Comparison of ENCODE assay signal across 16 cellular contexts in genomic region chr17:64938290-64938689, GRCh38. TPM values are rescaled to one million over a fixed set of nuclear protein-coding genes. Genes with fewer than 3 reads are reported as not detected.
DNase-seq lines count a peak whose midpoint lies in the region; ATAC-seq and TF ChIP-seq lines count a peak whose summit lies in the region.
"Had no signal": no experiment of that assay in that cellular context is flagged by ENCODE, and none has a peak within 500 bp of the region (broad histone marks: within the 10 kb centered on the region; RNA-seq: fewer than 3 reads in every experiment).

No MANE protein-coding gene starts in this region.

- H3K4me1 Mint-ChIP-seq in activated T-cell treated with anti-CD3 and anti-CD28 coated beads, Interleukin-2, amount 50 U/mL, for 72 hours (ENCODE audit: low read depth) = peaks cover 5% of the 10 kb centered on the region
- no peaks in the 10 kb centered on the region for H3K4me1 Mint-ChIP-seq in type B pancreatic cell (ENCODE audit: unreplicated experiment)

- H2AFZ ChIP-seq in MM.1S (ENCODE audit: low read length) = peak overlapping the region; percentile 53; the same call in 1 of the 2 replicates

- H3K36me3 ChIP-seq in MM.1S (replicated peaks; ENCODE audit: insufficient read depth, low read length) (no peaks in the 10 kb centered on the region), thyroid gland (no peaks in the 10 kb centered on the region), tibial nerve (no peaks in the 10 kb centered on the region)
- H3K36me3 ChIP-seq: BE2C had no signal

- intact Hi-C loops in thyroid gland (cut with DNase I) = no loop called here

- peak; percentile 13 to 41 for ATAC-seq in activated T-cell treated with anti-CD3 and anti-CD28 coated beads, Interleukin-2, amount 50 U/mL, for 72 hours (replicated peaks in 1 of 2)
- peak; percentile 67 for ATAC-seq in esophagus mucosa

- H3K4me1 ChIP-seq in MM.1S (ENCODE audit: low read length) (peaks cover 6% of the 10 kb centered on the region; the same call in 1 of the 2 replicates), thyroid gland (peaks cover 5 to 8% of the 10 kb centered on the region in 2 donors), tibial nerve (no peaks in the 10 kb centered on the region)
- H3K4me1 ChIP-seq: BE2C had no signal

- no peak for DNase-seq in activated T-cell treated with anti-CD3 and anti-CD28 coated beads, Interleukin-2, amount 50 U/mL, for 72 hours
- DNase-seq in activated T-cell treated with anti-CD3 and anti-CD28 coated beads, Interleukin-2, amount 50 U/mL, for 48 hours = no peak
- DNase-seq in MM.1S = no peak
- DNase-seq in type B pancreatic cell (ENCODE audit: extremely low spot score, unreplicated experiment) = no peak
- no peak for DNase-seq in thyroid gland
- no peak for DNase-seq in T-helper 9 cell
- no peak for DNase-seq in tibial nerve (ENCODE audit: low spot score in 2 of 2)
- DNase-seq: DND-41; GF-D8; NCI-H1436; NCI-H2081; NCI-H345; NK-92 treated with Interleukin-12 subunit alpha and Interleukin-12 subunit beta, amount 100 ng/mL, for 24 hours had no signal

- TF ChIP-seq POLR2A in thyroid gland (IDR thresholded peaks at IDR 0.05) = no peak
- no peak for TF ChIP-seq POLR2A in tibial nerve (IDR thresholded peaks at IDR 0.05)

- H3K4me3 ChIP-seq in MM.1S (ENCODE audit: low read length) (no peak overlapping the region), thyroid gland (replicated peaks in 1 of 3) (no peak overlapping the region), tibial nerve (no peak overlapping the region)

- no peaks in the 10 kb centered on the region for H3K79me2 ChIP-seq in MM.1S (ENCODE audit: low read length)

- no peaks in the 10 kb centered on the region for H3K36me3 Mint-ChIP-seq in activated T-cell treated with anti-CD3 and anti-CD28 coated beads, Interleukin-2, amount 50 U/mL, for 72 hours (ENCODE audit: insufficient read depth in 2 of 2)
- no peaks in the 10 kb centered on the region for H3K36me3 Mint-ChIP-seq in type B pancreatic cell

- no peak for TF ChIP-seq CTCF in MM.1S (IDR thresholded peaks at IDR 0.05; ENCODE audit: low read length)
- TF ChIP-seq CTCF in type B pancreatic cell (conservative IDR thresholded peaks at IDR 0.05) = no peak
- TF ChIP-seq CTCF in thyroid gland (IDR thresholded peaks at IDR 0.05) = no peak
- TF ChIP-seq CTCF in tibial nerve (IDR thresholded peaks at IDR 0.05) = no peak

- TF ChIP-seq EP300 in tibial nerve (IDR thresholded peaks at IDR 0.05) = no peak

- no peak overlapping the region for H3K27ac ChIP-seq in MM.1S (ENCODE audit: low read length)
- H3K27ac ChIP-seq in thyroid gland = no peak overlapping the region
- no peak overlapping the region for H3K27ac ChIP-seq in tibial nerve

- H3K9ac ChIP-seq in MM.1S (ENCODE audit: low read length) = no peak overlapping the region

- no peak overlapping the region for H3K4me3 Mint-ChIP-seq in activated T-cell treated with anti-CD3 and anti-CD28 coated beads, Interleukin-2, amount 50 U/mL, for 72 hours
- peak overlapping the region; percentile 39 for H3K4me3 Mint-ChIP-seq in type B pancreatic cell
- H3K4me3 Mint-ChIP-seq: CD8-positive, alpha-beta memory T cell had no signal

- H3K27ac Mint-ChIP-seq in activated T-cell treated with anti-CD3 and anti-CD28 coated beads, Interleukin-2, amount 50 U/mL, for 72 hours = no peak overlapping the region
- peak overlapping the region; percentile 92 for H3K27ac Mint-ChIP-seq in type B pancreatic cell

- no peaks in the 10 kb centered on the region for H3K9me3 ChIP-seq in MM.1S (replicated peaks; ENCODE audit: insufficient read depth, low read length)
- no peaks in the 10 kb centered on the region for H3K9me3 ChIP-seq in thyroid gland
- H3K9me3 ChIP-seq in tibial nerve = no peaks in the 10 kb centered on the region
- H3K9me3 ChIP-seq: BE2C had no signal

- H4K20me1 ChIP-seq in MM.1S (ENCODE audit: insufficient read depth, low read length) = no peaks in the 10 kb centered on the region

- H3F3A ChIP-seq in MM.1S (ENCODE audit: insufficient read depth, low read length) = no peaks in the 10 kb centered on the region

- no peaks in the 10 kb centered on the region for H3K27me3 ChIP-seq in MM.1S (replicated peaks; ENCODE audit: insufficient read depth, low read length)
- H3K27me3 ChIP-seq in thyroid gland = no peaks in the 10 kb centered on the region
- H3K27me3 ChIP-seq in tibial nerve = no peaks in the 10 kb centered on the region
- H3K27me3 ChIP-seq: BE2C had no signal

- no peaks in the 10 kb centered on the region for H3K9me3 Mint-ChIP-seq in activated T-cell treated with anti-CD3 and anti-CD28 coated beads, Interleukin-2, amount 50 U/mL, for 72 hours
- H3K9me3 Mint-ChIP-seq in type B pancreatic cell = no peaks in the 10 kb centered on the region
- H3K9me3 Mint-ChIP-seq: CD8-positive, alpha-beta memory T cell had no signal

- H3K4me2 ChIP-seq in MM.1S (ENCODE audit: low read depth, low read length) = peak overlapping the region; percentile 35; the same call in 1 of the 2 replicates

- H3K9me2 ChIP-seq in MM.1S (replicated peaks; ENCODE audit: insufficient read depth, low read length) = no peaks in the 10 kb centered on the region

- peaks cover 11% of the 10 kb centered on the region for H3K27me3 Mint-ChIP-seq in activated T-cell treated with anti-CD3 and anti-CD28 coated beads, Interleukin-2, amount 50 U/mL, for 72 hours (ENCODE audit: low read depth)
- H3K27me3 Mint-ChIP-seq in type B pancreatic cell = no peaks in the 10 kb centered on the region

RNA-seq across cellular contexts. Expression of gene LRRC37A3, which starts 19.0 kb away (rescaled TPM):
- total RNA-seq in activated T-cell treated with anti-CD3 and anti-CD28 coated beads, Interleukin-2, amount 50 U/mL, for 72 hours = 10 to 100 TPM in 1 of 2 donors, 1 to 10 TPM in 1; 5.5 to 22.0 TPM
- 5.6 TPM for total RNA-seq in esophagus mucosa
- 9.7 and 21.1 TPM in 2 replicates for total RNA-seq in type B pancreatic cell (ENCODE audit: low replicate concordance)
- 10 to 100 TPM in 3 of 4 donors, 1 to 10 TPM in 1; 9.2 to 20.3 (median 12.8) TPM for total RNA-seq in thyroid gland
- 10 to 100 TPM in 2 of 4 donors, 1 to 10 TPM in 2; 7.0 to 20.5 (median 10.4) TPM for total RNA-seq in tibial nerve
